12 cellular contexts compared by ENCODE assay signal in genomic region chr1:19647643-19648042, GRCh38. TPM values are rescaled to one million over a fixed set of nuclear protein-coding genes. Genes with fewer than 3 reads are reported as not detected.
DNase-seq lines count a peak whose midpoint lies in the region; ATAC-seq and TF ChIP-seq lines count a peak whose summit lies in the region.
"Had no signal": no experiment of that assay in that cellular context is flagged by ENCODE, and none has a peak within 500 bp of the region (broad histone marks: within the 10 kb centered on the region; RNA-seq: fewer than 3 reads in every experiment).

No MANE protein-coding gene starts in this region.

- peak overlapping the region; percentile 64 for H3K27ac Mint-ChIP-seq in central memory CD8-positive, alpha-beta T cell (ENCODE audit: low read depth)
- H3K27ac Mint-ChIP-seq in CD14-positive monocyte: no peak overlapping the region
- H3K27ac Mint-ChIP-seq in effector memory CD8-positive, alpha-beta T cell: peak overlapping the region in 1 of 2 donors; percentile 49
- H3K27ac Mint-ChIP-seq: activated B cell treated with CpG ODN at 0.5 μM for 24 hours had no signal

- in situ Hi-C loops in KBM-7 (cut with MboI; ENCODE audit: low pct_unique_long_range_greater_than_20kb, low sequenced_read_pairs): no loop called here

- TF ChIP-seq CTCF in AG10803 (conservative IDR thresholded peaks at IDR 0.05; ENCODE audit: low read length) (no peak), CD14-positive monocyte (IDR thresholded peaks at IDR 0.05) (no peak)

- ATAC-seq in central memory CD8-positive, alpha-beta T cell (replicated peaks; ENCODE audit: extremely low read depth, poor library complexity, severe bottlenecking): no peak
- ATAC-seq in effector memory CD8-positive, alpha-beta T cell (replicated peaks): no peak
- ATAC-seq: left lung had no signal

- peak overlapping the region; percentile 79 for H2AK5ac ChIP-seq in neuronal stem cell (ENCODE audit: low read depth, low read length)

- H4K91ac ChIP-seq in neuronal stem cell (ENCODE audit: low read depth, low read length, poor library complexity): peak overlapping the region; percentile 81

- peak overlapping the region; percentile 63 for H3K14ac ChIP-seq in neuronal stem cell (ENCODE audit: low read length)

- peak overlapping the region; percentile 50 for H3K9ac ChIP-seq in neuronal stem cell (ENCODE audit: low read depth, low read length, poor library complexity)

- H2BK5ac ChIP-seq in neuronal stem cell (ENCODE audit: low read length): peak overlapping the region; percentile 88

- peak overlapping the region; percentile 37 for H2BK15ac ChIP-seq in neuronal stem cell (ENCODE audit: low read length)

- no peak overlapping the region for H2BK120ac ChIP-seq in neuronal stem cell (ENCODE audit: low read depth, low read length)

- H2AFZ ChIP-seq in neuronal stem cell (ENCODE audit: low read length): no peak overlapping the region

- peaks cover 12% of the 10 kb centered on the region for H3K79me1 ChIP-seq in neuronal stem cell (ENCODE audit: low read depth, low read length)

- peak overlapping the region; percentile 76 for H3K4ac ChIP-seq in neuronal stem cell (ENCODE audit: low read length)

- H3K9me3 Mint-ChIP-seq in central memory CD8-positive, alpha-beta T cell: no peaks in the 10 kb centered on the region
- H3K9me3 Mint-ChIP-seq in CD14-positive monocyte: peaks cover 0 to 18% (median 5%) of the 10 kb centered on the region in 7 donors
- H3K9me3 Mint-ChIP-seq in effector memory CD8-positive, alpha-beta T cell: no peaks in the 10 kb centered on the region
- H3K9me3 Mint-ChIP-seq: activated B cell treated with CpG ODN at 0.5 μM for 24 hours had no signal

- H3K9me3 ChIP-seq in neuronal stem cell (replicated peaks in 1 of 2; ENCODE audit: control insufficient read depth in 2 of 2, insufficient read depth in 1 of 2, low read depth in 1 of 2, low read length in 2 of 2): no peaks in the 10 kb centered on the region
- H3K9me3 ChIP-seq: left lung had no signal

- no peak overlapping the region for H2BK12ac ChIP-seq in neuronal stem cell (ENCODE audit: low read length)

- no peak overlapping the region for H3K27ac ChIP-seq in neuronal stem cell (replicated peaks; ENCODE audit: low read length)

- peaks cover 19% of the 10 kb centered on the region for H3K4me1 Mint-ChIP-seq in central memory CD8-positive, alpha-beta T cell
- H3K4me1 Mint-ChIP-seq in CD14-positive monocyte: peaks cover 19% of the 10 kb centered on the region
- H3K4me1 Mint-ChIP-seq in effector memory CD8-positive, alpha-beta T cell (ENCODE audit: low read depth in 2 of 2): peaks cover 11 to 14% of the 10 kb centered on the region in 2 donors

- H3K36me3 ChIP-seq in neuronal stem cell (replicated peaks in 1 of 2; ENCODE audit: control insufficient read depth in 2 of 2, insufficient read depth in 2 of 2, low read length in 2 of 2): no peaks in the 10 kb centered on the region
- H3K36me3 ChIP-seq: left lung had no signal

- H3K4me1 ChIP-seq in neuronal stem cell (ENCODE audit: control insufficient read depth in 2 of 2, insufficient read depth in 1 of 2, low read depth in 1 of 2, low read length in 2 of 2): peaks cover 8 to 12% of the 10 kb centered on the region in 2 donors

- peaks cover 3 to 46% (median 29%) of the 10 kb centered on the region in 3 experiments for H3K27me3 ChIP-seq in neuronal stem cell (ENCODE audit: control insufficient read depth in 3 of 3, insufficient read depth in 3 of 3, low read depth in 1 of 3, low read length in 3 of 3)

- H3K36me3 Mint-ChIP-seq in central memory CD8-positive, alpha-beta T cell (ENCODE audit: insufficient read depth): peaks cover 12% of the 10 kb centered on the region
- peaks cover 2 to 5% of the 10 kb centered on the region in 2 donors for H3K36me3 Mint-ChIP-seq in CD14-positive monocyte
- peaks cover 27% of the 10 kb centered on the region for H3K36me3 Mint-ChIP-seq in effector memory CD8-positive, alpha-beta T cell (ENCODE audit: insufficient read depth)

- no peak overlapping the region for H3K4me3 Mint-ChIP-seq in central memory CD8-positive, alpha-beta T cell
- peak overlapping the region in 1 of 2 donors; percentile 99 for H3K4me3 Mint-ChIP-seq in CD14-positive monocyte
- H3K4me3 Mint-ChIP-seq in effector memory CD8-positive, alpha-beta T cell: peak overlapping the region in 1 of 2 donors; percentile 26
- H3K4me3 Mint-ChIP-seq: activated B cell treated with CpG ODN at 0.5 μM for 24 hours had no signal

- intact Hi-C loops in CD14-positive monocyte (cut with micrococcal nuclease): no loop called here

- peaks cover 19% of the 10 kb centered on the region for H3K27me3 Mint-ChIP-seq in central memory CD8-positive, alpha-beta T cell
- H3K27me3 Mint-ChIP-seq in CD14-positive monocyte (ENCODE audit: low read depth in 3 of 3): peaks cover 47 to 74% (median 51%) of the 10 kb centered on the region in 3 donors
- H3K27me3 Mint-ChIP-seq in effector memory CD8-positive, alpha-beta T cell: peaks cover 10 to 31% of the 10 kb centered on the region in 2 donors

- no peak overlapping the region for H3K4me2 ChIP-seq in neuronal stem cell (ENCODE audit: insufficient read depth, low read length, poor library complexity, severe bottlenecking)

- peak overlapping the region; percentile 35 for H3K18ac ChIP-seq in neuronal stem cell (ENCODE audit: low read length)

- H3K4me3 ChIP-seq in AG10803 (ENCODE audit: low read length) (no peak overlapping the region), neuronal stem cell (ENCODE audit: low read length in 2 of 2) (no peak overlapping the region)

- no CpG with 5 or more reads among the region's 16 CpGs for WGBS in neuronal stem cell (ENCODE audit: extremely low coverage in 2 of 2, insufficient read length in 2 of 2, insufficient replicate concordance in 1 of 2), 2 donors

- peak; percentile 42 for DNase-seq in AG10803 (ENCODE audit: low read depth)
- peak; percentile 38 for DNase-seq in KBM-7
- DNase-seq in central memory CD8-positive, alpha-beta T cell (ENCODE audit: low spot score in 2 of 2): no peak
- DNase-seq in neuronal stem cell (ENCODE audit: low spot score): no peak
- no peak for DNase-seq in CD14-positive monocyte (ENCODE audit: low spot score)
- DNase-seq in effector memory CD8-positive, alpha-beta T cell: no peak
- no peak for DNase-seq in foreskin melanocyte
- no peak for DNase-seq in NK-92 (lab: John Stamatoyannopoulos, UW; ENCODE audit: unreplicated experiment)
- DNase-seq: activated B cell treated with CpG ODN at 0.5 μM for 24 hours, left lung, retina, RPMI8226 had no signal

- H4K8ac ChIP-seq in neuronal stem cell (ENCODE audit: low read depth, low read length): no peak overlapping the region

- peak overlapping the region; percentile 23 for H3K23ac ChIP-seq in neuronal stem cell (ENCODE audit: low read depth, low read length, poor library complexity)

RNA-seq across cellular contexts. Expression of gene NBL1, which starts 3.5 kb away (rescaled TPM):
- 21.8 TPM for polyA plus RNA-seq in neuronal stem cell (2013, experiment 1 of 2)
- 20.7 TPM for polyA plus RNA-seq in neuronal stem cell (2013, experiment 2 of 2)
- polyA plus RNA-seq in CD14-positive monocyte: not detected

RNA-seq across cellular contexts. Expression of gene HTR6, which starts 17.0 kb away (rescaled TPM):
- polyA plus RNA-seq in neuronal stem cell (2013, experiment 1 of 2): 0.26 TPM
- polyA plus RNA-seq in neuronal stem cell (2013, experiment 2 of 2): 0.18 TPM
- not detected for polyA plus RNA-seq in CD14-positive monocyte

Comparison
In these comparisons a context has a peak if more than half of its experiments do, and no peak if none do; other contexts are left out.
1. DNase-seq: peak in AG10803 (single experiment) and KBM-7 (single experiment); none in central memory CD8-positive, alpha-beta T cell (0 of 2), neuronal stem cell (single experiment), CD14-positive monocyte (single experiment), effector memory CD8-positive, alpha-beta T cell (0 of 3), foreskin melanocyte (single experiment) and NK-92 (single experiment).